9 cellular contexts compared by ENCODE assay signal in the genomic region with DNA sequence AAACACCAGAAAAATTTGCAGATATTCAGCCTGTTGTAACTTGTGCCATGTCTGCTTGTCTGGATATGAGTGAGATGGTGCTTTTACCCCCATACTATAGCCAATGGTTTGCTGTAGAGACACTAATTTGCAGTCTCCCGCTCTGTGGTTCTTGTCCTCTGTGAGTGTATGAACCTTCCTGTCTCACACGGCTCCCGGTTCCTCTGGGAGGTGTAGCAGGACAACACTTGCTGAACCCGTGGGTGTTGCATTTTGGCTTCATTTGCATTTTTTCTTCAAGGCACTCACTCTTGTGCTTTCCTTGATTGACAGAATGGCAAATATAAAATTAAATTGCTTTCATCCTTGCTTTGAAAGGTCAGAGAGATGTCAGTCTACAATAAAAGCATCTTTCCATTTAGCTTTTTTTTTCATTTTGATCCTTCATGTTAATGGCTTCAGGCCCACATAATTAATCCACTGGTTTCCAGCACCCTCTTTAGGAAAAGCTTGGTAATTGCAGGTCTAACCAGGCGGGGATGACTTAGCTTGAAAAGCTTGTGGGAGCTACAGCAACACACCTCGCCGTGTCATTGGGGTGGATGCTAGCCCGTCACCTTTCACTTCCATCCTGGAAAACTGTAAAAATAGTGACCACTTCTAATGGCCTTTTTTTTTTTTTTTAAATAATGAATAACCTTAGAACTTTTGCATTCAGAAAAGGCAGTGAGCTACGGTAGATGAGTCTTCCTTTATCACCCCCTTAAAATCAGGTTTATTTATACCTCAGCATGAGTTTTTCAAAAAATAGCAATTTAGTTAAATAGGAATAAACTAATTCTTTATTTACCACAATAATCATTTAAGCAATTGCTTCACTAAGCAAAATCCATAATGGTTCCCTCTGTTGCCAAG. TPM values are rescaled to one million over a fixed set of nuclear protein-coding genes. Genes with fewer than 3 reads are reported as not detected.
DNase-seq lines count a peak whose midpoint lies in the region; ATAC-seq and TF ChIP-seq lines count a peak whose summit lies in the region.
"Had no signal": no experiment of that assay in that cellular context is flagged by ENCODE, and none has a peak within 500 bp of the region (broad histone marks: within the 10 kb centered on the region; RNA-seq: fewer than 3 reads in every experiment).

No MANE protein-coding gene starts in this region.

- ATAC-seq in CD8-positive, alpha-beta T cell: peak; percentile 92
- ATAC-seq in left ventricle myocardium superior: peak; percentile 70

- peak; percentile 90 for TF ChIP-seq CTCF in CD8-positive, alpha-beta T cell (IDR thresholded peaks at IDR 0.05)

- no peak overlapping the region for H3K27ac Mint-ChIP-seq in CD8-positive, alpha-beta T cell

- H3K36me3 ChIP-seq in CD8-positive, alpha-beta T cell (ENCODE audit: insufficient read depth, low read length): no peaks in the 10 kb centered on the region

- no peaks in the 10 kb centered on the region for H3K9me3 ChIP-seq in CD8-positive, alpha-beta T cell (ENCODE audit: low read length)

- H3K4me3 Mint-ChIP-seq in CD8-positive, alpha-beta T cell: no peak overlapping the region

- H3K27me3 ChIP-seq in CD8-positive, alpha-beta T cell (ENCODE audit: insufficient read depth, low read length): no peaks in the 10 kb centered on the region

- H3K4me1 Mint-ChIP-seq in CD8-positive, alpha-beta T cell (ENCODE audit: low read depth): no peaks in the 10 kb centered on the region

- H3K4me1 ChIP-seq in CD8-positive, alpha-beta T cell (ENCODE audit: insufficient read depth, low read length): no peaks in the 10 kb centered on the region

- H3K9me3 Mint-ChIP-seq in CD8-positive, alpha-beta T cell: no peaks in the 10 kb centered on the region

- CTCF ChIA-PET in CD8-positive, alpha-beta T cell (lab: Charles Lee): interaction anchor here (0.6 to 9.8 kb wide), 40 partner anchors 9 to 715 kb away, joined by 3 to 125 read pairs (median 5); no protein-coding TSS in a partner anchor

- intact Hi-C loops in CD8-positive, alpha-beta T cell (cut with DNase I, micrococcal nuclease): loop anchor here (1.0 to 10.0 kb wide), 10 partner anchors 61 to 1017 kb away; partner anchors contain the start of gene APLP2 (in 1 of the 2)
- intact Hi-C loops in left ventricle myocardium superior (cut with micrococcal nuclease): loop anchor here (5.0 kb wide), 2 partner anchors 140 to 210 kb away; no protein-coding TSS in a partner anchor

- H3K27ac ChIP-seq in CD8-positive, alpha-beta T cell (ENCODE audit: low read depth, low read length): no peak overlapping the region

- H3K36me3 Mint-ChIP-seq in CD8-positive, alpha-beta T cell: peaks cover 63% of the 10 kb centered on the region

- POLR2A ChIA-PET in CD8-positive, alpha-beta T cell (lab: Charles Lee): interaction anchor here (0.7 to 1.6 kb wide), 5 partner anchors 128 to 263 kb away, joined by 3 to 7 read pairs (median 3); no protein-coding TSS in a partner anchor

- H3K27me3 Mint-ChIP-seq in CD8-positive, alpha-beta T cell (ENCODE audit: low read depth): no peaks in the 10 kb centered on the region

- DNase-seq in CD8-positive, alpha-beta T cell: peak in 6 of 7 experiments; percentile 33 to 66 (median 50)
- DNase-seq in GM19238 (ENCODE audit: insufficient read length, low spot score): peak; percentile 59
- DNase-seq in KG1 (lab: John Stamatoyannopoulos, UW): peak; percentile 77
- peak; percentile 52 for DNase-seq in RPMI8226
- peak; percentile 33 for DNase-seq in activated naive CD4-positive, alpha-beta T cell treated with anti-CD3 and anti-CD28 coated beads, Interleukin-2, amount 50 U/mL, for 16 hours
- DNase-seq in left ventricle myocardium superior: no peak
- DNase-seq in smooth muscle cell of the brain vasculature (ENCODE audit: low read depth, low spot score): peak; percentile 47
- DNase-seq in putamen (ENCODE audit: low spot score): no peak

- no peak overlapping the region for H3K4me3 ChIP-seq in CD8-positive, alpha-beta T cell (ENCODE audit: low read depth, low read length)

RNA-seq across cellular contexts. Expression of gene ST14, which starts 27.4 kb away (rescaled TPM):
- total RNA-seq in CD8-positive, alpha-beta T cell: under 1 TPM; 0.16 to 0.17 TPM
- 2.1 TPM for total RNA-seq in left ventricle myocardium superior
- total RNA-seq: T-helper 1 cell treated with Interleukin-12 subunit alpha and Interleukin-12 subunit beta and Interleukin-4 antibody, amounts not matched to agents 30 ng/mL and 1 ng/mL, for 36 hours had no signal

Comparison
In these comparisons a context has a peak if more than half of its experiments do, and no peak if none do; other contexts are left out.
1. DNase-seq: peak in CD8-positive, alpha-beta T cell (6 of 7), GM19238 (single experiment), KG1 (single experiment), RPMI8226 (single experiment), activated naive CD4-positive, alpha-beta T cell treated with anti-CD3 and anti-CD28 coated beads, Interleukin-2, amount 50 U/mL, for 16 hours (single experiment) and smooth muscle cell of the brain vasculature (single experiment); none in left ventricle myocardium superior (single experiment) and putamen (single experiment).